8 cellular contexts compared by ENCODE assay signal in genomic region chr19:13881692-13882418, GRCh38. TPM values are rescaled to one million over a fixed set of nuclear protein-coding genes. Genes with fewer than 3 reads are reported as not detected.
DNase-seq lines count a peak whose midpoint lies in the region; ATAC-seq and TF ChIP-seq lines count a peak whose summit lies in the region.

No MANE protein-coding gene starts in this region.

- H3K4me3 ChIP-seq in BE2C (ENCODE audit: low read depth, low read length) = no peak overlapping the region

- TF ChIP-seq CTCF in glutamatergic neuron (IDR thresholded peaks at IDR 0.05; ENCODE audit: partially characterized antibody, unreplicated experiment) (no peak), BE2C (IDR thresholded peaks at IDR 0.05; ENCODE audit: low read depth, low read length) (no peak)

- POLR2A ChIA-PET in activated CD4-positive, alpha-beta T cell treated with anti-CD3 and anti-CD28 coated beads, Interleukin-2, amount 10 ng/mL, durations not matched to agents 7 days and 5 days (lab: Charles Lee) = no interaction called here

- no peaks in the 10 kb centered on the region for H3K9me3 ChIP-seq in BE2C

- H3K4me1 Mint-ChIP-seq in activated CD4-positive, alpha-beta T cell treated with anti-CD3 and anti-CD28 coated beads, Interleukin-2, amount 10 ng/mL, durations not matched to agents 7 days and 5 days = peaks cover 45% of the 10 kb centered on the region
- peaks cover 6% of the 10 kb centered on the region for H3K4me1 Mint-ChIP-seq in glutamatergic neuron (ENCODE audit: low read depth, unreplicated experiment)
- peaks cover 32% of the 10 kb centered on the region for H3K4me1 Mint-ChIP-seq in stimulated activated memory B cell treated with anti-CD40 and anti-IgM and Interleukin-4, amounts not matched to agents 10 μg/mL and 1 μg/mL and 100 μg/mL, for 72 hours

- CTCF ChIA-PET in activated CD4-positive, alpha-beta T cell treated with anti-CD3 and anti-CD28 coated beads, Interleukin-2, amount 10 ng/mL, durations not matched to agents 7 days and 5 days (lab: Charles Lee) = interaction anchor here (0.6 to 8.2 kb wide), 18 partner anchors 9 to 466 kb away, joined by 3 to 67 read pairs (median 4); partner anchors contain the start of genes ASF1B, IL27RA, MISP3 and RFX1

- no peaks in the 10 kb centered on the region for H3K27me3 ChIP-seq in BE2C

- H3K36me3 Mint-ChIP-seq in activated CD4-positive, alpha-beta T cell treated with anti-CD3 and anti-CD28 coated beads, Interleukin-2, amount 10 ng/mL, durations not matched to agents 7 days and 5 days (ENCODE audit: low read depth) = no peaks in the 10 kb centered on the region
- H3K36me3 Mint-ChIP-seq in glutamatergic neuron (ENCODE audit: unreplicated experiment) = no peaks in the 10 kb centered on the region
- H3K36me3 Mint-ChIP-seq in stimulated activated memory B cell treated with anti-CD40 and anti-IgM and Interleukin-4, amounts not matched to agents 10 μg/mL and 1 μg/mL and 100 μg/mL, for 72 hours = no peaks in the 10 kb centered on the region

- DNase-seq in activated CD8-positive, alpha-beta memory T cell treated with anti-CD3 and anti-CD28 coated beads for 24 hours = peak; percentile 76
- DNase-seq in activated CD8-positive, alpha-beta memory T cell treated with anti-CD3 and anti-CD28 coated beads, Interleukin-2, amount 50 U/mL, for 4 hours = no peak
- peak; percentile 55 for DNase-seq in activated CD4-positive, alpha-beta T cell treated with anti-CD3 and anti-CD28 coated beads, Interleukin-2, amount 10 ng/mL, durations not matched to agents 7 days and 5 days
- DNase-seq in glutamatergic neuron = no peak
- DNase-seq in BE2C = no peak
- no peak for DNase-seq in NCI-H2227 (lab: John Stamatoyannopoulos, UW; ENCODE audit: unreplicated experiment)
- DNase-seq in HuH-7.5 (ENCODE audit: low spot score) = no peak

- no peaks in the 10 kb centered on the region for H3K36me3 ChIP-seq in BE2C

- H3K27me3 Mint-ChIP-seq in activated CD4-positive, alpha-beta T cell treated with anti-CD3 and anti-CD28 coated beads, Interleukin-2, amount 10 ng/mL, durations not matched to agents 7 days and 5 days = no peaks in the 10 kb centered on the region
- peaks cover 2% of the 10 kb centered on the region for H3K27me3 Mint-ChIP-seq in glutamatergic neuron (ENCODE audit: unreplicated experiment)
- no peaks in the 10 kb centered on the region for H3K27me3 Mint-ChIP-seq in stimulated activated memory B cell treated with anti-CD40 and anti-IgM and Interleukin-4, amounts not matched to agents 10 μg/mL and 1 μg/mL and 100 μg/mL, for 72 hours

- peak overlapping the region; percentile 43 for H3K4me3 Mint-ChIP-seq in activated CD4-positive, alpha-beta T cell treated with anti-CD3 and anti-CD28 coated beads, Interleukin-2, amount 10 ng/mL, durations not matched to agents 7 days and 5 days
- H3K4me3 Mint-ChIP-seq in glutamatergic neuron (ENCODE audit: unreplicated experiment) = no peak overlapping the region
- no peak overlapping the region for H3K4me3 Mint-ChIP-seq in stimulated activated memory B cell treated with anti-CD40 and anti-IgM and Interleukin-4, amounts not matched to agents 10 μg/mL and 1 μg/mL and 100 μg/mL, for 72 hours

- H3K4me1 ChIP-seq in BE2C = peaks cover 14% of the 10 kb centered on the region

- no peaks in the 10 kb centered on the region for H3K9me3 Mint-ChIP-seq in activated CD4-positive, alpha-beta T cell treated with anti-CD3 and anti-CD28 coated beads, Interleukin-2, amount 10 ng/mL, durations not matched to agents 7 days and 5 days
- H3K9me3 Mint-ChIP-seq in glutamatergic neuron (ENCODE audit: unreplicated experiment) = peaks cover 2% of the 10 kb centered on the region
- no peaks in the 10 kb centered on the region for H3K9me3 Mint-ChIP-seq in stimulated activated memory B cell treated with anti-CD40 and anti-IgM and Interleukin-4, amounts not matched to agents 10 μg/mL and 1 μg/mL and 100 μg/mL, for 72 hours

- ATAC-seq in stimulated activated memory B cell treated with anti-CD40 and anti-IgM and Interleukin-4, amounts not matched to agents 10 μg/mL and 1 μg/mL and 100 μg/mL, for 72 hours = peak; percentile 27

- peak overlapping the region; percentile 71 for H3K27ac Mint-ChIP-seq in activated CD4-positive, alpha-beta T cell treated with anti-CD3 and anti-CD28 coated beads, Interleukin-2, amount 10 ng/mL, durations not matched to agents 7 days and 5 days
- H3K27ac Mint-ChIP-seq in glutamatergic neuron (ENCODE audit: unreplicated experiment) = peak overlapping the region; percentile 12
- H3K27ac Mint-ChIP-seq in stimulated activated memory B cell treated with anti-CD40 and anti-IgM and Interleukin-4, amounts not matched to agents 10 μg/mL and 1 μg/mL and 100 μg/mL, for 72 hours = peak overlapping the region; percentile 58

RNA-seq across cellular contexts. Expression of gene NANOS3, which starts 4.9 kb away (rescaled TPM):
- total RNA-seq in activated CD4-positive, alpha-beta T cell treated with anti-CD3 and anti-CD28 coated beads, Interleukin-2, amount 10 ng/mL, durations not matched to agents 7 days and 5 days = under 1 TPM in 1 of 2 experiments, not detected in 1; 0.48 TPM
- total RNA-seq in glutamatergic neuron (ENCODE audit: unreplicated experiment) = not detected
- polyA plus RNA-seq in BE2C (2012; ENCODE audit: insufficient read depth, insufficient read length, low read depth) = 3.6 TPM

RNA-seq across cellular contexts. Expression of gene BRME1, which starts 24.1 kb away (rescaled TPM):
- total RNA-seq in activated CD4-positive, alpha-beta T cell treated with anti-CD3 and anti-CD28 coated beads, Interleukin-2, amount 10 ng/mL, durations not matched to agents 7 days and 5 days = 1 to 10 TPM; 6.3 to 8.0 TPM
- total RNA-seq in glutamatergic neuron (ENCODE audit: unreplicated experiment) = 4.6 TPM
- polyA plus RNA-seq in BE2C (2012; ENCODE audit: insufficient read depth, insufficient read length, low read depth) = 3.8 TPM

RNA-seq across cellular contexts. Expression of gene CC2D1A, which starts 24.1 kb away (rescaled TPM):
- 10 to 100 TPM; 36.5 to 39.3 TPM for total RNA-seq in activated CD4-positive, alpha-beta T cell treated with anti-CD3 and anti-CD28 coated beads, Interleukin-2, amount 10 ng/mL, durations not matched to agents 7 days and 5 days
- total RNA-seq in glutamatergic neuron (ENCODE audit: unreplicated experiment) = 56.3 TPM
- 20.2 TPM for polyA plus RNA-seq in BE2C (2012; ENCODE audit: insufficient read depth, insufficient read length, low read depth)

RNA-seq across cellular contexts. Expression of gene PODNL1, which starts 56.4 kb away (rescaled TPM):
- under 1 TPM; 0.17 to 0.58 TPM for total RNA-seq in activated CD4-positive, alpha-beta T cell treated with anti-CD3 and anti-CD28 coated beads, Interleukin-2, amount 10 ng/mL, durations not matched to agents 7 days and 5 days
- total RNA-seq in glutamatergic neuron (ENCODE audit: unreplicated experiment) = 8.9 TPM
- 1.9 TPM for polyA plus RNA-seq in BE2C (2012; ENCODE audit: insufficient read depth, insufficient read length, low read depth)

Comparison
In these comparisons a context has a peak if more than half of its experiments do, and no peak if none do; other contexts are left out.
1. DNase-seq: peak in activated CD8-positive, alpha-beta memory T cell treated with anti-CD3 and anti-CD28 coated beads for 24 hours (single experiment) and activated CD4-positive, alpha-beta T cell treated with anti-CD3 and anti-CD28 coated beads, Interleukin-2, amount 10 ng/mL, durations not matched to agents 7 days and 5 days (single experiment); none in activated CD8-positive, alpha-beta memory T cell treated with anti-CD3 and anti-CD28 coated beads, Interleukin-2, amount 50 U/mL, for 4 hours (single experiment), glutamatergic neuron (single experiment), BE2C (single experiment), NCI-H2227 (single experiment) and HuH-7.5 (single experiment).
2. H3K27ac Mint-ChIP-seq: peak in every context shown above with its lines; median percentile 71 in activated CD4-positive, alpha-beta T cell treated with anti-CD3 and anti-CD28 coated beads, Interleukin-2, amount 10 ng/mL, durations not matched to agents 7 days and 5 days; 58 in stimulated activated memory B cell treated with anti-CD40 and anti-IgM and Interleukin-4, amounts not matched to agents 10 μg/mL and 1 μg/mL and 100 μg/mL, for 72 hours; 12 in glutamatergic neuron.